Comparison of ENCODE assay signal across 13 cellular contexts in genomic region chr9:36141761-36142160, GRCh38. TPM values are rescaled to one million over a fixed set of nuclear protein-coding genes. Genes with fewer than 3 reads are reported as not detected.
DNase-seq lines count a peak whose midpoint lies in the region; ATAC-seq and TF ChIP-seq lines count a peak whose summit lies in the region.
"Had no signal": no experiment of that assay in that cellular context is flagged by ENCODE, and none has a peak within 500 bp of the region (broad histone marks: within the 10 kb centered on the region; RNA-seq: fewer than 3 reads in every experiment).

No MANE protein-coding gene starts in this region.

- peaks cover 12 to 19% (median 14%) of the 10 kb centered on the region in 3 donors for H3K36me3 Mint-ChIP-seq in CD8-positive, alpha-beta memory T cell
- peaks cover 28% of the 10 kb centered on the region for H3K36me3 Mint-ChIP-seq in effector memory CD8-positive, alpha-beta T cell (ENCODE audit: insufficient read depth)

- DNase-seq in CD8-positive, alpha-beta memory T cell = no peak
- no peak for DNase-seq in effector memory CD8-positive, alpha-beta T cell
- DNase-seq in prostate gland (ENCODE audit: low spot score) (no peak), HUDEP-2 (lab: John Stamatoyannopoulos, UW; ENCODE audit: unreplicated experiment in 76 of 76) (no peak), sciatic nerve (ENCODE audit: low spot score) (no peak), NCI-H69 (lab: John Stamatoyannopoulos, UW) (no peak)
- DNase-seq: NCI-H1694 treated with DMSO at 0.1 percent for 48 hours, NCI-H774, occipital lobe had no signal

- H3K4me3 ChIP-seq in BLaER1 = no peak overlapping the region
- peak overlapping the region; percentile 12 for H3K4me3 ChIP-seq in CD8-positive, alpha-beta memory T cell (ENCODE audit: low read length)
- no peak overlapping the region for H3K4me3 ChIP-seq in prostate gland
- H3K4me3 ChIP-seq: body of pancreas had no signal

- H3K4me1 ChIP-seq in BLaER1 (peaks cover 81% of the 10 kb centered on the region), prostate gland (replicated peaks) (peaks cover 5% of the 10 kb centered on the region)
- H3K4me1 ChIP-seq in CD8-positive, alpha-beta memory T cell (ENCODE audit: insufficient read depth, low read length) = peaks cover 96% of the 10 kb centered on the region

- peak overlapping the region; percentile 89 for H3K4me2 ChIP-seq in BLaER1

- H3K4me3 Mint-ChIP-seq in CD8-positive, alpha-beta memory T cell = peak overlapping the region in 6 of 7 donors; percentile 65 to 97 (median 94)
- H3K4me3 Mint-ChIP-seq in effector memory CD8-positive, alpha-beta T cell = peak overlapping the region; percentile 88 to 99

- peak overlapping the region; percentile 72 for H3K9ac ChIP-seq in BLaER1
- H3K9ac ChIP-seq: KMS-11 had no signal

- no peak for TF ChIP-seq CTCF in prostate gland (IDR thresholded peaks at IDR 0.05)

- intact Hi-C loops in prostate gland (cut with DNase I) = loop anchor here (2.0 kb wide), 2 partner anchors 21 to 49 kb away; partner anchors contain the start of gene CLTA
- intact Hi-C loops in sciatic nerve (cut with DNase I) = no loop called here

- H3K27ac ChIP-seq in BLaER1 = peak overlapping the region; percentile 85
- H3K27ac ChIP-seq in CD8-positive, alpha-beta memory T cell (ENCODE audit: low read depth, low read length) = no peak overlapping the region
- peak overlapping the region; percentile 74 to 80 for H3K27ac ChIP-seq in prostate gland
- H3K27ac ChIP-seq: KMS-11 had no signal

- peak overlapping the region; percentile 62 to 99 (median 97) for H3K27ac Mint-ChIP-seq in CD8-positive, alpha-beta memory T cell
- H3K27ac Mint-ChIP-seq in effector memory CD8-positive, alpha-beta T cell = peak overlapping the region; percentile 98 to 100

- H3K27me3 ChIP-seq in BLaER1 (no peaks in the 10 kb centered on the region), prostate gland (replicated peaks; ENCODE audit: insufficient read depth) (no peaks in the 10 kb centered on the region)
- H3K27me3 ChIP-seq in CD8-positive, alpha-beta memory T cell (ENCODE audit: insufficient read depth, low read length, poor library complexity, severe bottlenecking) = no peaks in the 10 kb centered on the region
- H3K27me3 ChIP-seq: body of pancreas had no signal

- CTCF ChIA-PET in CD8-positive, alpha-beta memory T cell (lab: Charles Lee) = interaction anchor here (4.3 to 4.6 kb wide), 2 partner anchors 25 to 39 kb away, joined by 25 to 30 read pairs; no protein-coding TSS in a partner anchor

- POLR2A ChIA-PET in CD8-positive, alpha-beta memory T cell (lab: Charles Lee) = no interaction called here

- peaks cover 0 to 3% of the 10 kb centered on the region in 2 donors for H3K27me3 Mint-ChIP-seq in CD8-positive, alpha-beta memory T cell
- no peaks in the 10 kb centered on the region for H3K27me3 Mint-ChIP-seq in effector memory CD8-positive, alpha-beta T cell

- WGBS in prostate gland = 79% methylated on average over 7 of the region's 7 CpGs

- no peak for ATAC-seq in effector memory CD8-positive, alpha-beta T cell (replicated peaks)
- no peak for ATAC-seq in GM19324 (IDR thresholded peaks at IDR 0.05; ENCODE audit: low FRiP score, unreplicated experiment)
- no peak for ATAC-seq in sciatic nerve
- ATAC-seq: body of pancreas had no signal

- no peaks in the 10 kb centered on the region for H4K20me1 ChIP-seq in BLaER1

- H3K9me3 ChIP-seq in BLaER1 (peaks cover 11% of the 10 kb centered on the region), prostate gland (no peaks in the 10 kb centered on the region)
- H3K9me3 ChIP-seq in CD8-positive, alpha-beta memory T cell (ENCODE audit: low read length) = peaks cover 5% of the 10 kb centered on the region

- H3K4me1 Mint-ChIP-seq in CD8-positive, alpha-beta memory T cell = peaks cover 94 to 97% (median 96%) of the 10 kb centered on the region in 3 donors
- peaks cover 87 to 94% of the 10 kb centered on the region in 2 donors for H3K4me1 Mint-ChIP-seq in effector memory CD8-positive, alpha-beta T cell (ENCODE audit: low read depth in 2 of 2)

- no peak for TF ChIP-seq POLR2A in prostate gland (IDR thresholded peaks at IDR 0.05)

- H3K36me3 ChIP-seq in BLaER1 (peaks cover 19% of the 10 kb centered on the region), prostate gland (no peaks in the 10 kb centered on the region)
- no peaks in the 10 kb centered on the region for H3K36me3 ChIP-seq in CD8-positive, alpha-beta memory T cell (ENCODE audit: insufficient read depth, low read length)

- peaks cover 0 to 10% (median 6%) of the 10 kb centered on the region in 5 donors for H3K9me3 Mint-ChIP-seq in CD8-positive, alpha-beta memory T cell
- peaks cover 4 to 8% of the 10 kb centered on the region in 2 donors for H3K9me3 Mint-ChIP-seq in effector memory CD8-positive, alpha-beta T cell

RNA-seq across cellular contexts. Expression of gene GLIPR2, which starts 5.2 kb away (rescaled TPM):
- total RNA-seq in CD8-positive, alpha-beta memory T cell = 10 to 100 TPM; 17.1 to 17.5 TPM
- 139 TPM for polyA plus RNA-seq in CD8-positive, alpha-beta memory T cell
- total RNA-seq in prostate gland = 10 to 100 TPM; 21.6 to 36.5 TPM
- 14.8 TPM for total RNA-seq in sciatic nerve

RNA-seq across cellular contexts. Expression of gene CCIN, which starts 27.4 kb away (rescaled TPM):
- total RNA-seq in CD8-positive, alpha-beta memory T cell = not detected
- 0.14 TPM for polyA plus RNA-seq in CD8-positive, alpha-beta memory T cell
- total RNA-seq in prostate gland = 1 to 10 TPM in 1 of 2 donors, under 1 TPM in 1; 0.18 to 3.0 TPM
- total RNA-seq in sciatic nerve = not detected
- total RNA-seq: body of pancreas, occipital lobe had no signal

RNA-seq across cellular contexts. Expression of gene CLTA, which starts 49.0 kb away (rescaled TPM):
- 100 to 1,000 TPM; 185 to 186 TPM for total RNA-seq in CD8-positive, alpha-beta memory T cell
- 77.6 TPM for polyA plus RNA-seq in CD8-positive, alpha-beta memory T cell
- total RNA-seq in prostate gland (100 to 1,000 TPM; 210 to 259 TPM), sciatic nerve (103 TPM)
